Comparison of ENCODE assay signal across 1 cellular context in genomic region chr5:150340614-150341265, GRCh38.
TF ChIP-seq lines count a peak whose summit lies in the region.

No MANE protein-coding gene starts in this region.

TF ChIP-seq in IMR-90, 13 proteins besides CTCF, POLR2A, EP300 and RAD21:
- TF ChIP-seq RCOR1 (IDR thresholded peaks at IDR 0.05; ENCODE audit: insufficient replicate concordance, low read length) (no peak), SMC3 (IDR thresholded peaks at IDR 0.05; ENCODE audit: low read depth, low read length) (no peak), MAFK (IDR thresholded peaks at IDR 0.05; ENCODE audit: low read depth, low read length) (no peak), ELK1 (IDR thresholded peaks at IDR 0.05; ENCODE audit: borderline replicate concordance, low read depth, low read length) (no peak)
